In the genomic region with DNA sequence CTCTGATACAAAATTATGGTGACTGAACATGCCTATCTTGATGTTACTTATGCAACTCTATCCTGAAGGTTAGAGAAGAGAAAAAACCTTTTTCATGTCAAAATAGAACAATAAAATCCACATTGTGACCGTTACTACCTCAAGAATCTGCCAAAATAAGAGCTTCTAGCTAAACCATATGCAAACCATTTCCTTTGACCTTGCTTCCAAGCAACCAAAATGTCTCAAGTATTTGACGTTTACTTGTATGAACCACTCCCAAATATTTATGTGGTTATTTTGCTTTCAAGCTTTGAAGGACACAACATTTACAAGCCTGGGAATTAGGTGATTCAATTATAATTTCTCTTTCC, we compare ENCODE assay signal across 11 cellular contexts. TPM values are rescaled to one million over a fixed set of nuclear protein-coding genes. Genes with fewer than 3 reads are reported as not detected.
DNase-seq lines count a peak whose midpoint lies in the region; ATAC-seq and TF ChIP-seq lines count a peak whose summit lies in the region.
"Had no signal": no experiment of that assay in that cellular context is flagged by ENCODE, and none has a peak within 500 bp of the region (broad histone marks: within the 10 kb centered on the region; RNA-seq: fewer than 3 reads in every experiment).

No MANE protein-coding gene starts in this region.

- H3K4me1 ChIP-seq in breast epithelium = peaks cover 0 to 4% of the 10 kb centered on the region in 2 donors

- TF ChIP-seq POLR2A in breast epithelium (IDR thresholded peaks at IDR 0.05) = no peak

- peaks cover 2% of the 10 kb centered on the region for H3K9me3 Mint-ChIP-seq in progenitor cell of endocrine pancreas (ENCODE audit: low read depth)

- peak overlapping the region; percentile 33 for H3K4me3 ChIP-seq in GM12865 (ENCODE audit: low read depth, low read length)
- H3K4me3 ChIP-seq in fibroblast of villous mesenchyme (ENCODE audit: low read depth, low read length) = no peak overlapping the region
- no peak overlapping the region for H3K4me3 ChIP-seq in breast epithelium
- H3K4me3 ChIP-seq: dorsolateral prefrontal cortex had no signal

- ATAC-seq in GM21423 (IDR thresholded peaks at IDR 0.05; ENCODE audit: unreplicated experiment) (peak; percentile 39), HG03439 (IDR thresholded peaks at IDR 0.05; ENCODE audit: unreplicated experiment) (peak; percentile 41)

- no peaks in the 10 kb centered on the region for H3K36me3 ChIP-seq in breast epithelium

- no peaks in the 10 kb centered on the region for H3K9me3 ChIP-seq in breast epithelium

- TF ChIP-seq CTCF in GM12865 (IDR thresholded peaks at IDR 0.05; ENCODE audit: insufficient read depth, low read depth, low read length, missing control alignments) = no peak
- no peak for TF ChIP-seq CTCF in fibroblast of villous mesenchyme (IDR thresholded peaks at IDR 0.05; ENCODE audit: insufficient read depth, low read depth, low read length)
- TF ChIP-seq CTCF in progenitor cell of endocrine pancreas (IDR thresholded peaks at IDR 0.05; ENCODE audit: unreplicated experiment) = no peak
- no peak for TF ChIP-seq CTCF in breast epithelium (IDR thresholded peaks at IDR 0.05)

- no peak overlapping the region for H3K27ac Mint-ChIP-seq in progenitor cell of endocrine pancreas

- no peaks in the 10 kb centered on the region for H3K27me3 Mint-ChIP-seq in progenitor cell of endocrine pancreas

- intact Hi-C loops in breast epithelium (cut with DNase I; ENCODE audit: low total_unique reads) = no loop called here

- peaks cover 20% of the 10 kb centered on the region for H3K4me1 Mint-ChIP-seq in progenitor cell of endocrine pancreas (ENCODE audit: low read depth)

- DNase-seq in GM12865 (ENCODE audit: low read depth) (peak; percentile 82), fibroblast of villous mesenchyme (ENCODE audit: low read depth) (peak; percentile 51), progenitor cell of endocrine pancreas (ENCODE audit: low spot score, unreplicated experiment) (no peak), middle frontal gyrus (ENCODE audit: extremely low spot score, low spot score) (no peak), breast epithelium (ENCODE audit: low spot score in 2 of 2) (no peak)
- DNase-seq in stimulated activated CD4-positive, alpha-beta T cell treated with anti-CD3 and anti-CD28 coated beads, Interleukin-12 subunit alpha, Interleukin-12 subunit beta, amount 100 ng/mL, for 4 hours = no peak
- DNase-seq: dorsolateral prefrontal cortex, HCEC 1CT, NCI-H1092 had no signal

- H3K4me3 Mint-ChIP-seq in progenitor cell of endocrine pancreas (ENCODE audit: low read depth) = no peak overlapping the region

- no peaks in the 10 kb centered on the region for H3K27me3 ChIP-seq in breast epithelium
- H3K27me3 ChIP-seq: dorsolateral prefrontal cortex had no signal

- H3K36me3 Mint-ChIP-seq in progenitor cell of endocrine pancreas (ENCODE audit: insufficient read depth) = no peaks in the 10 kb centered on the region

- no peak overlapping the region for H3K27ac ChIP-seq in breast epithelium
- H3K27ac ChIP-seq: dorsolateral prefrontal cortex had no signal

RNA-seq across cellular contexts. Expression of gene FOXO1, which starts 13.9 kb away (rescaled TPM):
- total RNA-seq in fibroblast of villous mesenchyme (7.1 and 9.5 TPM in 2 replicates), progenitor cell of endocrine pancreas (15.7 TPM in 2 replicates), breast epithelium (100 to 1,000 TPM in 1 of 3 donors, 10 to 100 TPM in 2; 54.1 to 163 (median 67.2) TPM)

Comparison
In these comparisons a context has a peak if more than half of its experiments do, and no peak if none do; other contexts are left out.
1. DNase-seq: peak in GM12865 (single experiment) and fibroblast of villous mesenchyme (single experiment); none in progenitor cell of endocrine pancreas (single experiment), middle frontal gyrus (single experiment), stimulated activated CD4-positive, alpha-beta T cell treated with anti-CD3 and anti-CD28 coated beads, Interleukin-12 subunit alpha, Interleukin-12 subunit beta, amount 100 ng/mL, for 4 hours (single experiment) and breast epithelium (0 of 2).